14 cellular contexts compared by ENCODE assay signal in genomic region chr11:66349084-66349386, GRCh38. TPM values are rescaled to one million over a fixed set of nuclear protein-coding genes. Genes with fewer than 3 reads are reported as not detected.
DNase-seq lines count a peak whose midpoint lies in the region; ATAC-seq and TF ChIP-seq lines count a peak whose summit lies in the region.
"Had no signal": no experiment of that assay in that cellular context is flagged by ENCODE, and none has a peak within 500 bp of the region (broad histone marks: within the 10 kb centered on the region; RNA-seq: fewer than 3 reads in every experiment).

No MANE protein-coding gene starts in this region.

- WGBS in SK-N-SH (ENCODE audit: low lambda C conversion rate), result 86% methylated on average over 2 of the region's 2 CpGs

- peak overlapping the region; percentile 96 to 99 for H3K4me3 Mint-ChIP-seq in effector memory CD8-positive, alpha-beta T cell
- H3K4me3 Mint-ChIP-seq in osteocyte (ENCODE audit: unreplicated experiment), result no peak overlapping the region

- H3K27ac ChIP-seq in SK-N-SH (ENCODE audit: low read depth in 2 of 2, low read length in 1 of 2) (no peak overlapping the region), RWPE1 (peak overlapping the region; percentile 92)
- H3K27ac ChIP-seq: neutrophil had no signal

- no peak overlapping the region for H3K4me2 ChIP-seq in SK-N-SH

- H3K27me3 Mint-ChIP-seq in effector memory CD8-positive, alpha-beta T cell, result no peaks in the 10 kb centered on the region
- no peaks in the 10 kb centered on the region for H3K27me3 Mint-ChIP-seq in osteocyte (ENCODE audit: unreplicated experiment)

- H3K4me1 Mint-ChIP-seq in effector memory CD8-positive, alpha-beta T cell (ENCODE audit: low read depth in 2 of 2), result peaks cover 17 to 20% of the 10 kb centered on the region in 2 donors
- peaks cover 41% of the 10 kb centered on the region for H3K4me1 Mint-ChIP-seq in osteocyte (ENCODE audit: unreplicated experiment)

- no peaks in the 10 kb centered on the region for H3K9me3 Mint-ChIP-seq in effector memory CD8-positive, alpha-beta T cell
- no peaks in the 10 kb centered on the region for H3K9me3 Mint-ChIP-seq in osteocyte (ENCODE audit: unreplicated experiment)

- TF ChIP-seq CTCF in SK-N-SH (IDR thresholded peaks at IDR 0.05), result no peak
- TF ChIP-seq CTCF in RWPE1 (conservative IDR thresholded peaks at IDR 0.05; ENCODE audit: low read depth), result no peak
- TF ChIP-seq CTCF in osteocyte (IDR thresholded peaks at IDR 0.05), result no peak

- H2AFZ ChIP-seq in SK-N-SH (ENCODE audit: low read depth), result no peak overlapping the region

- peaks cover 20 to 31% of the 10 kb centered on the region in 2 experiments; a peak in 3 of 4 replicates for H3K4me1 ChIP-seq in SK-N-SH (ENCODE audit: control insufficient read depth in 1 of 2, insufficient read depth in 2 of 2, low read depth in 1 of 2, low read length in 1 of 2)

- DNase-seq in SK-N-SH, result peak; percentile 1
- DNase-seq in RWPE1 (ENCODE audit: low spot score), result no peak
- DNase-seq in effector memory CD8-positive, alpha-beta T cell, result no peak
- no peak for DNase-seq in osteocyte (ENCODE audit: extremely low spot score, unreplicated experiment)
- no peak for DNase-seq in HCEC 1CT
- no peak for DNase-seq in NAMALWA (ENCODE audit: low spot score)
- DNase-seq: 8988T, NCI-H1694 treated with DMSO at 0.1 percent for 48 hours, NCI-H526 treated with DMSO at 0.1 percent for 48 hours, Right ventricle myocardium superior had no signal

- no peaks in the 10 kb centered on the region for H3K27me3 ChIP-seq in SK-N-SH (ENCODE audit: insufficient read depth)

- peaks cover 0 to 1% of the 10 kb centered on the region in 2 experiments for H3K36me3 ChIP-seq in SK-N-SH (replicated peaks in 1 of 2; ENCODE audit: control insufficient read depth in 1 of 2, insufficient read depth in 2 of 2, low read length in 1 of 2)
- H3K36me3 ChIP-seq: neutrophil had no signal

- POLR2A ChIA-PET in SK-N-SH (lab: Yijun Ruan, JAX), result interaction anchor here (0.9 kb wide), 1 partner anchor 13 kb away, joined by 3 read pairs; no protein-coding TSS in a partner anchor
- POLR2A ChIA-PET in RWPE1 (lab: Yijun Ruan, JAX; ENCODE audit: low non-redundant PET), result no interaction called here

- H3K36me3 Mint-ChIP-seq in effector memory CD8-positive, alpha-beta T cell (ENCODE audit: insufficient read depth), result peaks cover 45% of the 10 kb centered on the region
- peaks cover 7% of the 10 kb centered on the region for H3K36me3 Mint-ChIP-seq in osteocyte (ENCODE audit: unreplicated experiment)

- TF ChIP-seq EP300 in SK-N-SH (IDR thresholded peaks at IDR 0.05; ENCODE audit: borderline replicate concordance in 1 of 2, low read depth in 1 of 2, low read length in 1 of 2), result no peak

- H3K4me3 ChIP-seq in SK-N-SH (ENCODE audit: low read depth in 2 of 2, low read length in 1 of 2), result no peak overlapping the region

- no peaks in the 10 kb centered on the region for H3K9me3 ChIP-seq in SK-N-SH
- H3K9me3 ChIP-seq: neutrophil had no signal

- ATAC-seq in SK-N-SH treated with all-trans-retinoic acid at 6 μM for 48 hours (no peak), GM21737 (IDR thresholded peaks at IDR 0.05; ENCODE audit: unreplicated experiment) (no peak)
- no peak for ATAC-seq in effector memory CD8-positive, alpha-beta T cell (replicated peaks)

- CTCF ChIA-PET in SK-N-SH (lab: Yijun Ruan, JAX), result interaction anchor here (2.8 to 6.6 kb wide), 2 partner anchors 15 to 36 kb away, joined by 11 to 62 read pairs; no protein-coding TSS in a partner anchor
- CTCF ChIA-PET in RWPE1 (lab: Yijun Ruan, JAX), result no interaction called here

- H3F3A ChIP-seq in SK-N-SH (replicated peaks; ENCODE audit: insufficient read depth), result peaks cover 19% of the 10 kb centered on the region

- no peak for TF ChIP-seq RAD21 in SK-N-SH (IDR thresholded peaks at IDR 0.05; ENCODE audit: low read length)

- H4K20me1 ChIP-seq in SK-N-SH (ENCODE audit: insufficient read depth), result no peaks in the 10 kb centered on the region

- no peaks in the 10 kb centered on the region for H3K9me2 ChIP-seq in SK-N-SH

- H3K79me2 ChIP-seq in SK-N-SH (ENCODE audit: insufficient read depth), result peaks cover 8% of the 10 kb centered on the region

- H3K27ac Mint-ChIP-seq in effector memory CD8-positive, alpha-beta T cell, result peak overlapping the region; percentile 99 to 100
- peak overlapping the region; percentile 34 for H3K27ac Mint-ChIP-seq in osteocyte (ENCODE audit: unreplicated experiment)

- H3K9ac ChIP-seq in SK-N-SH, result no peak overlapping the region

TF ChIP-seq in SK-N-SH, 30 proteins besides CTCF, POLR2A, EP300 and RAD21:
- TF ChIP-seq CHD2 (IDR thresholded peaks at IDR 0.05; ENCODE audit: low read length, partially characterized antibody), result no peak
TF ChIP-seq in SK-N-SH: peak in this region for 0.

TF ChIP-seq in SK-N-SH treated with all-trans-retinoic acid at 6 μM for 48 hours, 23 proteins besides CTCF, POLR2A, EP300 and RAD21:
- no peak for TF ChIP-seq SNAI2 (CRISPR knock-in tag; IDR thresholded peaks at IDR 0.05)
- TF ChIP-seq TCF4 (CRISPR knock-in tag; IDR thresholded peaks at IDR 0.05; ENCODE audit: borderline replicate concordance), result no peak
- no peak for TF ChIP-seq GLIS3 (CRISPR knock-in tag; IDR thresholded peaks at IDR 0.05)
- no peak for TF ChIP-seq ZFP3 (CRISPR knock-in tag; IDR thresholded peaks at IDR 0.05)
- TF ChIP-seq CSRNP3 (CRISPR knock-in tag; IDR thresholded peaks at IDR 0.05), result no peak
- TF ChIP-seq ZNF565 (CRISPR knock-in tag; conservative IDR thresholded peaks at IDR 0.05; ENCODE audit: low read depth), result no peak
- TF ChIP-seq ISL1 (CRISPR knock-in tag; IDR thresholded peaks at IDR 0.05), result no peak
- TF ChIP-seq POU6F1 (CRISPR knock-in tag; IDR thresholded peaks at IDR 0.05; ENCODE audit: borderline replicate concordance, low read depth), result no peak
- no peak for TF ChIP-seq CSDC2 (CRISPR knock-in tag; IDR thresholded peaks at IDR 0.05)
- TF ChIP-seq ZNF8 (CRISPR knock-in tag; IDR thresholded peaks at IDR 0.05), result no peak
- no peak for TF ChIP-seq OSR1 (CRISPR knock-in tag; IDR thresholded peaks at IDR 0.05)

RNA-seq across cellular contexts. Expression of gene B4GAT1, which starts 1.6 kb away (rescaled TPM):
- 26.4 TPM in 2 replicates for polyA plus RNA-seq in SK-N-SH (2012; rRNA removed)
- 18.3 and 23.9 TPM in 2 replicates for polyA plus RNA-seq in SK-N-SH (2012; cell fraction: cytosol; rRNA removed)
- 17.6 and 20.1 TPM in 2 replicates for polyA plus RNA-seq in SK-N-SH (2012; cell fraction: nucleus; rRNA removed)
- 31.0 and 32.7 TPM in 2 replicates for total RNA-seq in osteocyte

RNA-seq across cellular contexts. Expression of gene BRMS1, which starts 4.1 kb away (rescaled TPM):
- polyA plus RNA-seq in SK-N-SH (2012; rRNA removed), result 70.0 and 76.5 TPM in 2 replicates
- 65.3 and 67.8 TPM in 2 replicates for polyA plus RNA-seq in SK-N-SH (2012; cell fraction: cytosol; rRNA removed)
- polyA plus RNA-seq in SK-N-SH (2012; cell fraction: nucleus; rRNA removed), result 66.8 and 73.5 TPM in 2 replicates
- total RNA-seq in osteocyte, result 32.3 and 33.4 TPM in 2 replicates

RNA-seq across cellular contexts. Expression of gene RIN1, which starts 12.8 kb away (rescaled TPM):
- 13.0 and 16.9 TPM in 2 replicates for polyA plus RNA-seq in SK-N-SH (2012; rRNA removed)
- 6.1 and 9.3 TPM in 2 replicates for polyA plus RNA-seq in SK-N-SH (2012; cell fraction: cytosol; rRNA removed)
- 71.9 and 87.9 TPM in 2 replicates for polyA plus RNA-seq in SK-N-SH (2012; cell fraction: nucleus; rRNA removed)
- total RNA-seq in osteocyte, result 21.0 and 23.6 TPM in 2 replicates

RNA-seq across cellular contexts. Expression of gene SLC29A2, which starts 22.5 kb away (rescaled TPM):
- 3.2 and 3.7 TPM in 2 replicates for polyA plus RNA-seq in SK-N-SH (2012; rRNA removed)
- 1.4 and 2.4 TPM in 2 replicates for polyA plus RNA-seq in SK-N-SH (2012; cell fraction: cytosol; rRNA removed)
- polyA plus RNA-seq in SK-N-SH (2012; cell fraction: nucleus; rRNA removed), result 13.0 and 14.4 TPM in 2 replicates
- 2.0 and 3.6 TPM in 2 replicates for total RNA-seq in osteocyte
- total RNA-seq: LHCN-M2 had no signal

RNA-seq across cellular contexts. Expression of gene CD248, which starts 32.2 kb away (rescaled TPM):
- 2.6 and 7.7 TPM in 2 replicates for polyA plus RNA-seq in SK-N-SH (2012; rRNA removed)
- polyA plus RNA-seq in SK-N-SH (2012; cell fraction: cytosol; rRNA removed), result 2.9 and 3.8 TPM in 2 replicates
- polyA plus RNA-seq in SK-N-SH (2012; cell fraction: nucleus; rRNA removed), result 3.0 and 4.6 TPM in 2 replicates
- total RNA-seq in osteocyte, result 68.7 and 70.9 TPM in 2 replicates
